8 cellular contexts compared by ENCODE assay signal in genomic region chr10:92849234-92849525, GRCh38. TPM values are rescaled to one million over a fixed set of nuclear protein-coding genes. Genes with fewer than 3 reads are reported as not detected.
A peak's percentile ranks its signal among the peaks of the same experiment; 100 is the strongest.
DNase-seq lines count a peak whose midpoint lies in the region; ATAC-seq lines count a peak whose summit lies in the region.

No MANE protein-coding gene starts in this region.

- DNase-seq in activated CD8-positive, alpha-beta memory T cell treated with anti-CD3 and anti-CD28 coated beads, Interleukin-2, amount 10 ng/mL, durations not matched to agents 7 days and 5 days = no peak
- DNase-seq in activated CD8-positive, alpha-beta memory T cell treated with anti-CD3 and anti-CD28 coated beads, Interleukin-2, amount 50 U/mL, for 48 hours = no peak
- no peak for DNase-seq in T-helper 17 cell
- no peak for DNase-seq in stimulated activated naive CD8-positive, alpha-beta T cell treated with anti-CD3 and anti-CD28 coated beads, Interleukin-15, amount 100 ng/mL, for 72 hours
- no peak for DNase-seq in stimulated activated CD4-positive, alpha-beta T cell treated with anti-CD3 and anti-CD28 coated beads, Interleukin-12 subunit alpha, Interleukin-12 subunit beta, amount 100 ng/mL, for 4 hours
- no peak for DNase-seq in COLO668 (lab: John Stamatoyannopoulos, UW; ENCODE audit: unreplicated experiment)

- H3K27ac Mint-ChIP-seq in activated CD8-positive, alpha-beta memory T cell treated with anti-CD3 and anti-CD28 coated beads, Interleukin-2, amount 10 ng/mL, durations not matched to agents 7 days and 5 days = peak overlapping the region; percentile 78
- no peak overlapping the region for H3K27ac Mint-ChIP-seq in T-helper 17 cell
- peak overlapping the region; percentile 90 to 94 for H3K27ac Mint-ChIP-seq in stimulated activated naive CD8-positive, alpha-beta T cell treated with anti-CD3 and anti-CD28 coated beads, Interleukin-15, amount 100 ng/mL, for 72 hours

- no peaks in the 10 kb centered on the region for H3K9me3 ChIP-seq in T-helper 17 cell (ENCODE audit: control insufficient read depth, low read length, poor library complexity, severe bottlenecking)

- no peaks in the 10 kb centered on the region for H3K27me3 Mint-ChIP-seq in activated CD8-positive, alpha-beta memory T cell treated with anti-CD3 and anti-CD28 coated beads, Interleukin-2, amount 10 ng/mL, durations not matched to agents 7 days and 5 days
- no peaks in the 10 kb centered on the region for H3K27me3 Mint-ChIP-seq in T-helper 17 cell
- H3K27me3 Mint-ChIP-seq in stimulated activated naive CD8-positive, alpha-beta T cell treated with anti-CD3 and anti-CD28 coated beads, Interleukin-15, amount 100 ng/mL, for 72 hours = no peaks in the 10 kb centered on the region

- CTCF ChIA-PET in activated CD8-positive, alpha-beta memory T cell treated with anti-CD3 and anti-CD28 coated beads, Interleukin-2, amount 10 ng/mL, durations not matched to agents 7 days and 5 days (lab: Charles Lee) = interaction anchor here (0.8 to 4.5 kb wide), 4 partner anchors 7 to 36 kb away, joined by 3 to 14 read pairs (median 6); no protein-coding TSS in a partner anchor

- peaks cover 4% of the 10 kb centered on the region for H3K9me3 Mint-ChIP-seq in activated CD8-positive, alpha-beta memory T cell treated with anti-CD3 and anti-CD28 coated beads, Interleukin-2, amount 10 ng/mL, durations not matched to agents 7 days and 5 days (ENCODE audit: low read depth)
- H3K9me3 Mint-ChIP-seq in stimulated activated naive CD8-positive, alpha-beta T cell treated with anti-CD3 and anti-CD28 coated beads, Interleukin-15, amount 100 ng/mL, for 72 hours = peaks cover 5 to 7% of the 10 kb centered on the region in 2 donors

- ATAC-seq in activated CD8-positive, alpha-beta memory T cell treated with anti-CD3 and anti-CD28 coated beads, Interleukin-2, amount 10 ng/mL, durations not matched to agents 7 days and 5 days = no peak
- ATAC-seq in T-helper 17 cell (no peak), GM21717 (IDR thresholded peaks at IDR 0.05; ENCODE audit: unreplicated experiment) (no peak)
- peak; percentile 38 for ATAC-seq in stimulated activated naive CD8-positive, alpha-beta T cell treated with anti-CD3 and anti-CD28 coated beads, Interleukin-15, amount 100 ng/mL, for 72 hours

- peak overlapping the region; percentile 77 for H3K4me3 Mint-ChIP-seq in activated CD8-positive, alpha-beta memory T cell treated with anti-CD3 and anti-CD28 coated beads, Interleukin-2, amount 10 ng/mL, durations not matched to agents 7 days and 5 days
- H3K4me3 Mint-ChIP-seq in T-helper 17 cell = peak overlapping the region; percentile 92
- H3K4me3 Mint-ChIP-seq in stimulated activated naive CD8-positive, alpha-beta T cell treated with anti-CD3 and anti-CD28 coated beads, Interleukin-15, amount 100 ng/mL, for 72 hours = peak overlapping the region; percentile 88 to 91

- peaks cover 4% of the 10 kb centered on the region for H3K36me3 Mint-ChIP-seq in activated CD8-positive, alpha-beta memory T cell treated with anti-CD3 and anti-CD28 coated beads, Interleukin-2, amount 10 ng/mL, durations not matched to agents 7 days and 5 days
- no peaks in the 10 kb centered on the region for H3K36me3 Mint-ChIP-seq in T-helper 17 cell (ENCODE audit: low read depth)

- H3K4me1 Mint-ChIP-seq in activated CD8-positive, alpha-beta memory T cell treated with anti-CD3 and anti-CD28 coated beads, Interleukin-2, amount 10 ng/mL, durations not matched to agents 7 days and 5 days = peaks cover 29% of the 10 kb centered on the region
- H3K4me1 Mint-ChIP-seq in T-helper 17 cell = peaks cover 22% of the 10 kb centered on the region
- peaks cover 39% of the 10 kb centered on the region for H3K4me1 Mint-ChIP-seq in stimulated activated naive CD8-positive, alpha-beta T cell treated with anti-CD3 and anti-CD28 coated beads, Interleukin-15, amount 100 ng/mL, for 72 hours

- peak overlapping the region; percentile 76 for H3K4me3 ChIP-seq in iPS-11a (ENCODE audit: low read depth, low read length)

RNA-seq across cellular contexts. Expression of gene EXOC6, which starts 0.9 kb away (rescaled TPM):
- total RNA-seq in activated CD8-positive, alpha-beta memory T cell treated with anti-CD3 and anti-CD28 coated beads, Interleukin-2, amount 10 ng/mL, durations not matched to agents 7 days and 5 days = 10 to 100 TPM; 11.9 to 12.1 TPM
- total RNA-seq in T-helper 17 cell = 10 to 100 TPM; 10.5 to 14.8 TPM
